Comparison of ENCODE assay signal across 22 cellular contexts in the genomic region with DNA sequence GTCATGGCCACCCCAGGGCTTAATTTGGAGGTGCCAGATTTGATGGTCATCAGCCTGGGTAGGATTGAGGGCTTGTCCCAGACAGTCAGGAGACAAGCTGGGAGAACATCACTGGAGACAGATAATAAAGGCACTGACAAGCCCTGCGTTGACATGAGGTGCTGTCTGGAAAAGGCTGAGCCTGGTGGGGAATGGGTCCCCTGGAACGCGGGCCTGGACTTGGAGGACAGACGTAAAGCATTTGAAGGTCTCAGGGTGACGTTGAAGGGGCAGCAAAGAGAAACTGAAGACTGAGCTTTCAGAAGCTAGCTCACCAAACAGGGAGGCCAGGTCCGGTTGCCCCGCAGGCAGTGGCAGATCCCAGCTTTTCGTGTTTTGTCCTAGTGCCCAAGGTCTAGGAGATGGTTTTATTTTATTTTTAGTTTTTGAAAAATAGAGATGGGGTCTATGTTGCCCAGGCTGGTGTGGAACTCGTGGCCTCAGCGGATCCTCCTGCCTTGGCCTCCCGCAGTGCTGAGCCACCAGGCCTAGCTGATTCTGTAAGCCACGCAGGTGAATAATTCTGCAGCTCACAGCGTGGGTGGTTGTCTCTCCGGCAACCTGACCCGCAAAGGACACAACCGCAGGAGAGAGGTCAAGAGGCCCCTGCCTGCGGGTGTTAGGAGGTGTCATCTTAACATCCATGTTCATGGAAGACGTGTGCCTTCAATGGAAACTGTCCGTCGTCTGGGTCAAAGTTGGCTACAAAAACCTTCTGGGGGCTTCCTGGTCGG.
"Had no signal": no experiment of that assay in that cellular context is flagged by ENCODE, and none has a peak within 500 bp of the region (broad histone marks: within the 10 kb centered on the region; RNA-seq: fewer than 3 reads in every experiment).

No MANE protein-coding gene starts in this region.

- DNase-seq: activated CD4-positive, alpha-beta memory T cell treated with anti-CD3 and anti-CD28 coated beads, Interleukin-2, amount 10 ng/mL, durations not matched to agents 7 days and 5 days; activated CD4-positive, alpha-beta T cell treated with anti-CD3 and anti-CD28 coated beads, Interleukin-2, amount 10 ng/mL, durations not matched to agents 7 days and 5 days; activated T-cell treated with anti-CD3 and anti-CD28 coated beads, Interleukin-2, amount 50 U/mL, for 48 hours; anterior cingulate cortex; body of pancreas; cerebellar nuclear complex; foreskin fibroblast; hippocampal formation; nucleus accumbens; stimulated activated CD4-positive, alpha-beta T cell treated with anti-CD3 and anti-CD28 coated beads, Interleukin-15, amount 100 ng/mL, for 24 hours; stimulated activated CD4-positive, alpha-beta T cell treated with anti-CD3 and anti-CD28 coated beads, Interleukin-2, amount 100 ng/mL, for 24 hours; stimulated activated naive CD4-positive, alpha-beta T cell; T-helper 9 cell had no signal

- H3K9me3 Mint-ChIP-seq: activated CD4-positive, alpha-beta memory T cell treated with anti-CD3 and anti-CD28 coated beads, Interleukin-2, amount 10 ng/mL, durations not matched to agents 7 days and 5 days; activated T-helper 2 cell treated with anti-CD3 and anti-CD28 coated beads, Interferon-gamma antibody, Interleukin-2, Interleukin-4, amounts not matched to agents 10 μg/mL and 5 μg/mL and 100 μg/mL, durations not matched to agents 14 hours and 24 hours and 36 hours had no signal

- H3K36me3 ChIP-seq: tibial nerve had no signal

- H3K4me3 ChIP-seq: body of pancreas, coronary artery, psoas muscle, tibial nerve had no signal

- H3K9me3 ChIP-seq: body of pancreas, psoas muscle, tibial nerve had no signal

- H3K27ac Mint-ChIP-seq: activated CD4-positive, alpha-beta memory T cell treated with anti-CD3 and anti-CD28 coated beads, Interleukin-2, amount 10 ng/mL, durations not matched to agents 7 days and 5 days; activated CD4-positive, alpha-beta T cell treated with anti-CD3 and anti-CD28 coated beads, Interleukin-2, amount 10 ng/mL, durations not matched to agents 7 days and 5 days; activated T-helper 2 cell treated with anti-CD3 and anti-CD28 coated beads, Interferon-gamma antibody, Interleukin-2, Interleukin-4, amounts not matched to agents 10 μg/mL and 5 μg/mL and 100 μg/mL, durations not matched to agents 14 hours and 24 hours and 36 hours had no signal

- H3K27ac ChIP-seq: body of pancreas, coronary artery, parathyroid adenoma, psoas muscle, tibial nerve, VCaP had no signal

- H3K36me3 Mint-ChIP-seq: activated naive CD4-positive, alpha-beta T cell treated with anti-CD3 and anti-CD28 coated beads, Interleukin-2, amount 50 U/mL, for 72 hours had no signal

- H3K27me3 ChIP-seq: body of pancreas, tibial nerve had no signal

- H3K9ac ChIP-seq: parathyroid adenoma had no signal

- H3K4me3 Mint-ChIP-seq: activated CD4-positive, alpha-beta memory T cell treated with anti-CD3 and anti-CD28 coated beads, Interleukin-2, amount 10 ng/mL, durations not matched to agents 7 days and 5 days; activated CD4-positive, alpha-beta T cell treated with anti-CD3 and anti-CD28 coated beads, Interleukin-2, amount 10 ng/mL, durations not matched to agents 7 days and 5 days had no signal

- H2AFZ ChIP-seq: parathyroid adenoma had no signal

- H3K4me1 ChIP-seq: body of pancreas, parathyroid adenoma, psoas muscle had no signal

- ATAC-seq: activated CD4-positive, CD25-positive, alpha-beta regulatory T cell treated with anti-CD3 and anti-CD28 coated beads, Interleukin-2, amount 50 U/mL, for 24 hours; activated naive CD4-positive, alpha-beta T cell treated with anti-CD3 and anti-CD28 coated beads, Interleukin-2, amount 50 U/mL, for 72 hours; body of pancreas; esophagus mucosa; psoas muscle had no signal
